8 cellular contexts compared by ENCODE assay signal in genomic region chr16:1105888-1106620, GRCh38. TPM values are rescaled to one million over a fixed set of nuclear protein-coding genes. Genes with fewer than 3 reads are reported as not detected.
A peak's percentile ranks its signal among the peaks of the same experiment; 100 is the strongest.
DNase-seq lines count a peak whose midpoint lies in the region; ATAC-seq and TF ChIP-seq lines count a peak whose summit lies in the region.

No MANE protein-coding gene starts in this region.

- no peaks in the 10 kb centered on the region for H3K9me3 ChIP-seq in osteoblast (ENCODE audit: low read depth, low read length)

- ATAC-seq in HG02973 (IDR thresholded peaks at IDR 0.05; ENCODE audit: unreplicated experiment) (no peak), GM21447 (IDR thresholded peaks at IDR 0.05; ENCODE audit: unreplicated experiment) (no peak)

- no peaks in the 10 kb centered on the region for H4K20me1 ChIP-seq in osteoblast (ENCODE audit: insufficient read depth, low read length)

- H3K4me3 ChIP-seq in GM12865 (ENCODE audit: low read depth, low read length) (no peak overlapping the region), osteoblast (ENCODE audit: insufficient read depth, low read length) (no peak overlapping the region)

- peak; percentile 71 for DNase-seq in ACHN
- DNase-seq in GM12865 (ENCODE audit: low read depth) = peak; percentile 43
- peak; percentile 15 for DNase-seq in NCI-H510A (lab: John Stamatoyannopoulos, UW)
- DNase-seq in activated T-cell treated with anti-CD3 and anti-CD28 coated beads for 48 hours (ENCODE audit: low read depth) = peak; percentile 51
- peak; percentile 27 for DNase-seq in fibroblast of the conjunctiva (ENCODE audit: low read depth)
- DNase-seq in osteoblast (ENCODE audit: insufficient read length, low spot score, missing footprints) = peak; percentile 100

- no peak overlapping the region for H3K27ac ChIP-seq in osteoblast (ENCODE audit: low read depth, low read length)

- no peaks in the 10 kb centered on the region for H3K4me1 ChIP-seq in osteoblast (ENCODE audit: insufficient read depth, low read length)

- no peak overlapping the region for H3K4me2 ChIP-seq in osteoblast (ENCODE audit: insufficient read depth, low read length)

- H2AFZ ChIP-seq in osteoblast (ENCODE audit: low read length) = no peak overlapping the region

- no peaks in the 10 kb centered on the region for H3K36me3 ChIP-seq in osteoblast (ENCODE audit: insufficient read depth, low read length)

- peaks cover 33% of the 10 kb centered on the region for H3K27me3 ChIP-seq in osteoblast (ENCODE audit: insufficient read depth, low read length)

- in situ Hi-C loops in ACHN (cut with HindIII; ENCODE audit: low pct_ligation_motif_present, low pct_unique_long_range_greater_than_20kb, low sequenced_read_pairs) = no loop called here

- H3K79me2 ChIP-seq in osteoblast (ENCODE audit: insufficient read depth, low read length) = no peaks in the 10 kb centered on the region

- TF ChIP-seq CTCF in GM12865 (IDR thresholded peaks at IDR 0.05; ENCODE audit: insufficient read depth, low read depth, low read length, missing control alignments) (peak; percentile 53), osteoblast (IDR thresholded peaks at IDR 0.05; ENCODE audit: extremely low read depth, low read depth, low read length) (peak; percentile 60)

RNA-seq across cellular contexts. Expression of gene C1QTNF8, which starts 10.0 kb away (rescaled TPM):
- total RNA-seq in osteoblast = not detected in 2 replicates

RNA-seq across cellular contexts. Expression of gene SSTR5, which starts 33.5 kb away (rescaled TPM):
- total RNA-seq in osteoblast = not detected in 2 replicates

RNA-seq across cellular contexts. Expression of gene CACNA1H, which starts 46.9 kb away (rescaled TPM):
- total RNA-seq in osteoblast = under 0.01 TPM in 2 replicates

Comparison
In these comparisons a context has a peak if more than half of its experiments do, and no peak if none do; other contexts are left out.
1. DNase-seq: peak in every context shown above with its lines; median percentile 100 in osteoblast; 71 in ACHN; 51 in activated T-cell treated with anti-CD3 and anti-CD28 coated beads for 48 hours; 43 in GM12865; 27 in fibroblast of the conjunctiva; 15 in NCI-H510A.